ENCODE assay signal across 8 cellular contexts in the genomic region with DNA sequence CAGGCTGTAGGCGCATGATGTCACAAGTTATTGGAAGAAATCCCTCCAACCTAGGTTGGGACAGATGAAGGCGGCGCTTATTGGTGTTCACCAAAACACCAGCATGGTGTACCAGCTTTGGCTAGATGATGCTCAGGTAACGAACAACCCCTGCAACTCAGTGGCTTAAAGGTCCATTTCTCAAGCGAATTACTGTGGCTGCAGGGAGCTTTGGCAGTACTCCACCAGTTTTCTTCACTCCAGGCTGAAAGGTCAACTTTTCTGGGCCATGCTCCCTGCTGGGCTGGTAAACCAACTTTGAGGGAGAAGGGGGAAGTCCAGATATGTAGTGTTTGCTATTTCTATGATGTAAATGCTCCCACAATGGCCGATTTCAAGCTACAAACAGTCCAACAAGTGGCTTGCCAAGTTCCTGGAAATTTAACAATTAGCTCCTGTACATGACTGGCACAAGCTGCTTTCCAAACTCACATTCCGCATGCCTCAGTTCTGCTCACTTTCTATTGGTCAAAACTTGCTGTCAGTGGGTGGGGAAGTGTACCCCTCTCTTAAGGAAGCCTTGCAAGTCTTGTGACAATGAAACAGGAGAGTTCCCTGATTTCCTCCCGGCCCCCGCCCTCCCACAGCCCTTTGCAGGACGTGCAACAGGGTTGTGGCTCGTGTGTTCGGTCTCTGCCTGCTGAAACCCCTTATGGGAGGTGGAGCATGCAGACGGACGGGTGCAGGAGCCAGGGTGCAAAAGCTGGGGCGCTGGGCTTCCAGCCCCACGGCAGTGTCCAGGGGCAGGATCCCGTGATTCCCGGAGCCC. TPM values are rescaled to one million over a fixed set of nuclear protein-coding genes. Genes with fewer than 3 reads are reported as not detected.
DNase-seq lines count a peak whose midpoint lies in the region; ATAC-seq and TF ChIP-seq lines count a peak whose summit lies in the region.

No MANE protein-coding gene starts in this region.

- peaks cover 15 to 23% of the 10 kb centered on the region in 2 donors for H3K4me1 Mint-ChIP-seq in immature natural killer cell

- ATAC-seq in HG03442 (IDR thresholded peaks at IDR 0.05; ENCODE audit: unreplicated experiment) (no peak), HG02588 (IDR thresholded peaks at IDR 0.05; ENCODE audit: unreplicated experiment) (no peak)

- H3K36me3 ChIP-seq in brain microvascular endothelial cell (replicated peaks), result no peaks in the 10 kb centered on the region
- H3K36me3 ChIP-seq in smooth muscle cell (ENCODE audit: low read depth), result no peaks in the 10 kb centered on the region

- H3K27me3 ChIP-seq in brain microvascular endothelial cell (replicated peaks) (no peaks in the 10 kb centered on the region), smooth muscle cell (ENCODE audit: low read depth) (no peaks in the 10 kb centered on the region)

- peak overlapping the region; percentile 90 for H3K4me2 ChIP-seq in smooth muscle cell

- no peak overlapping the region for H3K27ac ChIP-seq in brain microvascular endothelial cell
- peak overlapping the region; percentile 70 for H3K27ac ChIP-seq in smooth muscle cell (ENCODE audit: low read depth)

- TF ChIP-seq CTCF in GM12864 (IDR thresholded peaks at IDR 0.05; ENCODE audit: low read depth, low read length, missing control alignments), result no peak
- TF ChIP-seq CTCF in brain microvascular endothelial cell (IDR thresholded peaks at IDR 0.05; ENCODE audit: low read depth, low read length, missing control alignments), result no peak
- no peak for TF ChIP-seq CTCF in smooth muscle cell (IDR thresholded peaks at IDR 0.05; ENCODE audit: borderline replicate concordance, insufficient read depth, poor library complexity, severe bottlenecking)

- DNase-seq in GM12864 (ENCODE audit: low read depth) (no peak), brain microvascular endothelial cell (no peak), immature natural killer cell (no peak), smooth muscle cell (lab: John Stamatoyannopoulos, UW; ENCODE audit: unreplicated experiment) (no peak), NAMALWA (ENCODE audit: low spot score) (no peak)

- in situ Hi-C loops in brain microvascular endothelial cell (cut with HindIII; ENCODE audit: low pct_ligation_motif_present, low sequenced_read_pairs), result no loop called here

- H3K9me3 ChIP-seq in smooth muscle cell (replicated peaks; ENCODE audit: low read depth), result no peaks in the 10 kb centered on the region

- H3K4me3 Mint-ChIP-seq in immature natural killer cell, result peak overlapping the region; percentile 92 to 96 (median 93)

- peak overlapping the region; percentile 82 for H3K9ac ChIP-seq in smooth muscle cell (ENCODE audit: low read depth)

- H3F3A ChIP-seq in smooth muscle cell (ENCODE audit: low read depth), result no peaks in the 10 kb centered on the region

- H4K20me1 ChIP-seq in smooth muscle cell (ENCODE audit: low read depth), result no peaks in the 10 kb centered on the region

- peaks cover 2 to 14% (median 7%) of the 10 kb centered on the region in 3 donors for H3K27me3 Mint-ChIP-seq in immature natural killer cell (ENCODE audit: low read depth in 3 of 3)

- H3K4me3 ChIP-seq in GM12864 (ENCODE audit: low read depth, low read length) (peak overlapping the region; percentile 87), brain microvascular endothelial cell (ENCODE audit: low read depth, low read length) (peak overlapping the region; percentile 71), smooth muscle cell (peak overlapping the region; percentile 85)

- WGBS in smooth muscle cell (ENCODE audit: low lambda C conversion rate), result 71% methylated on average over 18 of the region's 18 CpGs

- peaks cover 0 to 3% (median 0%) of the 10 kb centered on the region in 3 donors for H3K36me3 Mint-ChIP-seq in immature natural killer cell

- no peak for TF ChIP-seq EP300 in Ishikawa (IDR thresholded peaks at IDR 0.05; ENCODE audit: borderline replicate concordance)

- no peaks in the 10 kb centered on the region for H3K9me3 Mint-ChIP-seq in immature natural killer cell

- TF ChIP-seq RAD21 in Ishikawa (IDR thresholded peaks at IDR 0.05; ENCODE audit: low read depth), result no peak

- peaks cover 15% of the 10 kb centered on the region for H3K4me1 ChIP-seq in smooth muscle cell (ENCODE audit: low read depth)

- H3K27ac Mint-ChIP-seq in immature natural killer cell, result peak overlapping the region in 5 of 6 donors; percentile 50 to 81 (median 65)

- peak overlapping the region; percentile 98 for H2AFZ ChIP-seq in smooth muscle cell (ENCODE audit: low read depth)

- H3K79me2 ChIP-seq in smooth muscle cell (ENCODE audit: low read depth), result peaks cover 4% of the 10 kb centered on the region

TF ChIP-seq in Ishikawa, 13 proteins besides CTCF, POLR2A, EP300 and RAD21:
- no peak for TF ChIP-seq FOXM1 (IDR thresholded peaks at IDR 0.05; ENCODE audit: borderline replicate concordance, low read depth)
- no peak for TF ChIP-seq TAF1 (IDR thresholded peaks at IDR 0.05; ENCODE audit: low read depth)
- TF ChIP-seq, protein P1, sequence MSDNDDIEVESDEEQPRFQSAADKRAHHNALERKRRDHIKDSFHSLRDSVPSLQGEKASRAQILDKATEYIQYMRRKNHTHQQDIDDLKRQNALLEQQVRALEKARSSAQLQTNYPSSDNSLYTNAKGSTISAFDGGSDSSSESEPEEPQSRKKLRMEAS (IDR thresholded peaks at IDR 0.05), result peak; percentile 27; the same call in 1 of the 2 replicates
- TF ChIP-seq CREB1 (IDR thresholded peaks at IDR 0.05; ENCODE audit: low read depth), result no peak
- TF ChIP-seq, protein P2, sequence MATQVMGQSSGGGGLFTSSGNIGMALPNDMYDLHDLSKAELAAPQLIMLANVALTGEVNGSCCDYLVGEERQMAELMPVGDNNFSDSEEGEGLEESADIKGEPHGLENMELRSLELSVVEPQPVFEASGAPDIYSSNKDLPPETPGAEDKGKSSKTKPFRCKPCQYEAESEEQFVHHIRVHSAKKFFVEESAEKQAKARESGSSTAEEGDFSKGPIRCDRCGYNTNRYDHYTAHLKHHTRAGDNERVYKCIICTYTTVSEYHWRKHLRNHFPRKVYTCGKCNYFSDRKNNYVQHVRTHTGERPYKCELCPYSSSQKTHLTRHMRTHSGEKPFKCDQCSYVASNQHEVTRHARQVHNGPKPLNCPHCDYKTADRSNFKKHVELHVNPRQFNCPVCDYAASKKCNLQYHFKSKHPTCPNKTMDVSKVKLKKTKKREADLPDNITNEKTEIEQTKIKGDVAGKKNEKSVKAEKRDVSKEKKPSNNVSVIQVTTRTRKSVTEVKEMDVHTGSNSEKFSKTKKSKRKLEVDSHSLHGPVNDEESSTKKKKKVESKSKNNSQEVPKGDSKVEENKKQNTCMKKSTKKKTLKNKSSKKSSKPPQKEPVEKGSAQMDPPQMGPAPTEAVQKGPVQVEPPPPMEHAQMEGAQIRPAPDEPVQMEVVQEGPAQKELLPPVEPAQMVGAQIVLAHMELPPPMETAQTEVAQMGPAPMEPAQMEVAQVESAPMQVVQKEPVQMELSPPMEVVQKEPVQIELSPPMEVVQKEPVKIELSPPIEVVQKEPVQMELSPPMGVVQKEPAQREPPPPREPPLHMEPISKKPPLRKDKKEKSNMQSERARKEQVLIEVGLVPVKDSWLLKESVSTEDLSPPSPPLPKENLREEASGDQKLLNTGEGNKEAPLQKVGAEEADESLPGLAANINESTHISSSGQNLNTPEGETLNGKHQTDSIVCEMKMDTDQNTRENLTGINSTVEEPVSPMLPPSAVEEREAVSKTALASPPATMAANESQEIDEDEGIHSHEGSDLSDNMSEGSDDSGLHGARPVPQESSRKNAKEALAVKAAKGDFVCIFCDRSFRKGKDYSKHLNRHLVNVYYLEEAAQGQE (IDR thresholded peaks at IDR 0.05; ENCODE audit: low read depth), result no peak
- no peak for TF ChIP-seq NFIC (IDR thresholded peaks at IDR 0.05)
- TF ChIP-seq ZBTB7A (IDR thresholded peaks at IDR 0.05; ENCODE audit: low read depth), result no peak
- TF ChIP-seq TEAD4 (IDR thresholded peaks at IDR 0.05), result 0 out of 2 replicates have a peak, but pooled peaks have one; percentile 14
- no peak for TF ChIP-seq CEBPB (IDR thresholded peaks at IDR 0.05)
- no peak for TF ChIP-seq YY1 (IDR thresholded peaks at IDR 0.05; ENCODE audit: low read depth)
- TF ChIP-seq, protein P3, sequence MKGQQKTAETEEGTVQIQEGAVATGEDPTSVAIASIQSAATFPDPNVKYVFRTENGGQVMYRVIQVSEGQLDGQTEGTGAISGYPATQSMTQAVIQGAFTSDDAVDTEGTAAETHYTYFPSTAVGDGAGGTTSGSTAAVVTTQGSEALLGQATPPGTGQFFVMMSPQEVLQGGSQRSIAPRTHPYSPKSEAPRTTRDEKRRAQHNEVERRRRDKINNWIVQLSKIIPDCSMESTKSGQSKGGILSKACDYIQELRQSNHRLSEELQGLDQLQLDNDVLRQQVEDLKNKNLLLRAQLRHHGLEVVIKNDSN (IDR thresholded peaks at IDR 0.05), result no peak
- TF ChIP-seq TCF12 (IDR thresholded peaks at IDR 0.05; ENCODE audit: low read depth), result no peak
- TF ChIP-seq EGR1 (IDR thresholded peaks at IDR 0.05), result no peak
TF ChIP-seq in Ishikawa: peak in this region for 2.

RNA-seq across cellular contexts. Expression of a gene that starts 0.6 kb away (rescaled TPM):
- polyA plus RNA-seq in immature natural killer cell (1 to 10 TPM in 2 of 3 donors, under 1 TPM in 1; 0.14 to 2.2 (median 1.5) TPM), smooth muscle cell (4.6 and 4.8 TPM in 2 replicates)
- total RNA-seq in smooth muscle cell, result 0.81 and 1.6 TPM in 2 replicates

RNA-seq across cellular contexts. Expression of a gene that starts 57.5 kb away (rescaled TPM):
- polyA plus RNA-seq in immature natural killer cell, result 10 to 100 TPM; 16.1 to 38.4 (median 17.9) TPM
- 24.3 and 27.6 TPM in 2 replicates for total RNA-seq in smooth muscle cell
- 18.5 and 21.5 TPM in 2 replicates for polyA plus RNA-seq in smooth muscle cell
